Comparison of ENCODE assay signal across 1 cellular context in genomic region chr2:10883880-10884529, GRCh38.
TF ChIP-seq lines count a peak whose summit lies in the region.

No MANE protein-coding gene starts in this region.

TF ChIP-seq in neural cell, 6 proteins besides CTCF, POLR2A, EP300 and RAD21 (continued from another document):
- TF ChIP-seq MXI1 (conservative IDR thresholded peaks at IDR 0.05; ENCODE audit: poor library complexity, severe bottlenecking) = peak; percentile 37
